Comparison of ENCODE assay signal across 20 cellular contexts in genomic region chr11:70707821-70708220, GRCh38.
DNase-seq lines count a peak whose midpoint lies in the region; ATAC-seq, FAIRE-seq and TF ChIP-seq lines count a peak whose summit lies in the region.
"Had no signal": no experiment of that assay in that cellular context is flagged by ENCODE, and none has a peak within 500 bp of the region (broad histone marks: within the 10 kb centered on the region; RNA-seq: fewer than 3 reads in every experiment).

No MANE protein-coding gene starts in this region.

- no peak overlapping the region for H3K23ac ChIP-seq in neuronal stem cell (ENCODE audit: low read depth, low read length, poor library complexity)

- H3K18ac ChIP-seq in neuronal stem cell (ENCODE audit: low read length): no peak overlapping the region

- H3K9ac ChIP-seq in kidney (ENCODE audit: low read length in 2 of 2) (no peak overlapping the region), neuronal stem cell (ENCODE audit: low read depth, low read length, poor library complexity) (no peak overlapping the region)

- H3K9me3 ChIP-seq in kidney (ENCODE audit: control insufficient read depth in 1 of 2, low read length in 2 of 2) (no peaks in the 10 kb centered on the region), neuronal stem cell (replicated peaks in 1 of 2; ENCODE audit: control insufficient read depth in 2 of 2, insufficient read depth in 1 of 2, low read depth in 1 of 2, low read length in 2 of 2) (no peaks in the 10 kb centered on the region), spleen (no peaks in the 10 kb centered on the region), tibial artery (no peaks in the 10 kb centered on the region)
- H3K9me3 ChIP-seq: BE2C had no signal

- intact Hi-C loops in kidney (cut with DNase I): no loop called here
- intact Hi-C loops in spleen (cut with DNase I; ENCODE audit: low total_unique reads): no loop called here
- intact Hi-C loops in tibial artery (cut with DNase I; ENCODE audit: low total_unique reads): no loop called here

- H2BK5ac ChIP-seq in neuronal stem cell (ENCODE audit: low read length): no peak overlapping the region

- no CpG with 5 or more reads among the region's 6 CpGs for WGBS in neuronal stem cell (ENCODE audit: extremely low coverage in 2 of 2, insufficient read length in 2 of 2, insufficient replicate concordance in 1 of 2), 2 donors
- WGBS in spleen, 5 donors: 69 to 91% (median 84%) methylated on average over 5 to 6 of the region's 6 CpGs

- no peaks in the 10 kb centered on the region for H3K27me3 ChIP-seq in neuronal stem cell (ENCODE audit: control insufficient read depth in 3 of 3, insufficient read depth in 3 of 3, low read depth in 1 of 3, low read length in 3 of 3)
- H3K27me3 ChIP-seq in spleen (replicated peaks in 1 of 7): peaks cover 0 to 18% (median 0%) of the 10 kb centered on the region in 7 donors
- peaks cover 0 to 48% of the 10 kb centered on the region in 2 donors for H3K27me3 ChIP-seq in tibial artery

- H3K4me2 ChIP-seq in neuronal stem cell (ENCODE audit: insufficient read depth, low read length, poor library complexity, severe bottlenecking): no peak overlapping the region
- H3K4me2 ChIP-seq: GM23338 had no signal

- no peaks in the 10 kb centered on the region for H3K36me3 ChIP-seq in kidney (ENCODE audit: control insufficient read depth in 1 of 2, insufficient read depth in 2 of 2, low read length in 2 of 2)
- no peaks in the 10 kb centered on the region for H3K36me3 ChIP-seq in neuronal stem cell (replicated peaks in 1 of 2; ENCODE audit: control insufficient read depth in 2 of 2, insufficient read depth in 2 of 2, low read length in 2 of 2)
- no peaks in the 10 kb centered on the region for H3K36me3 ChIP-seq in spleen
- no peaks in the 10 kb centered on the region for H3K36me3 ChIP-seq in tibial artery
- H3K36me3 ChIP-seq: BE2C had no signal

- H2BK12ac ChIP-seq in neuronal stem cell (ENCODE audit: low read length): no peak overlapping the region

- H2BK15ac ChIP-seq in neuronal stem cell (ENCODE audit: low read length): no peak overlapping the region

- FAIRE-seq in kidney (lab: Jason Lieb, UNC): no peak
- FAIRE-seq: A204.1, GM12878, H54 had no signal

- TF ChIP-seq CTCF in kidney (IDR thresholded peaks at IDR 0.05; ENCODE audit: borderline replicate concordance, extremely low read depth, insufficient read depth) (no peak), spleen (IDR thresholded peaks at IDR 0.05 in 8 of 11, conservative IDR thresholded peaks at IDR 0.05 in 3 of 11) (no peak), tibial artery (IDR thresholded peaks at IDR 0.05) (no peak)

- no peaks in the 10 kb centered on the region for H3K79me1 ChIP-seq in neuronal stem cell (ENCODE audit: low read depth, low read length)

- H2BK120ac ChIP-seq in neuronal stem cell (ENCODE audit: low read depth, low read length): no peak overlapping the region

- DNase-seq in kidney (peak; percentile 51), neuronal stem cell (ENCODE audit: low spot score) (no peak), spleen (peak; percentile 40), NCI-H526 (lab: John Stamatoyannopoulos, UW) (no peak), tibial artery (no peak)
- DNase-seq: ACHN; BE2C; C1 segment of cervical spinal cord; CD4-positive, CD25-positive, alpha-beta regulatory T cell; COR-L47; DMS 273 treated with DMSO at 0.1 percent for 48 hours; DMS53; DND-41; EL; HCEC 1CT had no signal

- peak overlapping the region; percentile 9 for H3K14ac ChIP-seq in neuronal stem cell (ENCODE audit: low read length)

- no peak overlapping the region for H4K8ac ChIP-seq in neuronal stem cell (ENCODE audit: low read depth, low read length)

- H3K27ac ChIP-seq in kidney (ENCODE audit: low read depth in 2 of 2, low read length in 2 of 2) (no peak overlapping the region), neuronal stem cell (replicated peaks; ENCODE audit: low read length) (no peak overlapping the region), spleen (no peak overlapping the region), tibial artery (no peak overlapping the region)

- H3K4me3 ChIP-seq in kidney (ENCODE audit: low read length in 2 of 2) (no peak overlapping the region), neuronal stem cell (ENCODE audit: low read length in 2 of 2) (no peak overlapping the region), spleen (no peak overlapping the region), tibial artery (no peak overlapping the region)
- H3K4me3 ChIP-seq: GM12878, GM23338 had no signal

- ATAC-seq in HG03159 (IDR thresholded peaks at IDR 0.05; ENCODE audit: unreplicated experiment): no peak
- ATAC-seq: GM12878, GM23338 had no signal

- H3K4me1 ChIP-seq in kidney (ENCODE audit: control insufficient read depth in 1 of 2, insufficient read depth in 1 of 2, low read depth in 1 of 2, low read length in 2 of 2): no peaks in the 10 kb centered on the region
- H3K4me1 ChIP-seq in neuronal stem cell (ENCODE audit: control insufficient read depth in 2 of 2, insufficient read depth in 1 of 2, low read depth in 1 of 2, low read length in 2 of 2): peaks cover 17 to 18% of the 10 kb centered on the region in 2 donors
- peaks cover 0 to 46% (median 20%) of the 10 kb centered on the region in 6 donors for H3K4me1 ChIP-seq in spleen
- H3K4me1 ChIP-seq in tibial artery: no peaks in the 10 kb centered on the region
- H3K4me1 ChIP-seq: BE2C had no signal

- no peak overlapping the region for H4K91ac ChIP-seq in neuronal stem cell (ENCODE audit: low read depth, low read length, poor library complexity)

- H2AFZ ChIP-seq in neuronal stem cell (ENCODE audit: low read length): no peak overlapping the region
- H2AFZ ChIP-seq: GM23338 had no signal

- TF ChIP-seq POLR2A in spleen (IDR thresholded peaks at IDR 0.05): no peak

- no peak overlapping the region for H3K4ac ChIP-seq in neuronal stem cell (ENCODE audit: low read length)

- H2AK5ac ChIP-seq in neuronal stem cell (ENCODE audit: low read depth, low read length): peak overlapping the region; percentile 60

Comparison
In these comparisons a context has a peak if more than half of its experiments do, and no peak if none do; other contexts are left out.
1. DNase-seq: peak in kidney (single experiment) and spleen (single experiment); none in neuronal stem cell (single experiment), NCI-H526 (0 of 2) and tibial artery (0 of 2).